37 cellular contexts compared by ENCODE assay signal in the genomic region with DNA sequence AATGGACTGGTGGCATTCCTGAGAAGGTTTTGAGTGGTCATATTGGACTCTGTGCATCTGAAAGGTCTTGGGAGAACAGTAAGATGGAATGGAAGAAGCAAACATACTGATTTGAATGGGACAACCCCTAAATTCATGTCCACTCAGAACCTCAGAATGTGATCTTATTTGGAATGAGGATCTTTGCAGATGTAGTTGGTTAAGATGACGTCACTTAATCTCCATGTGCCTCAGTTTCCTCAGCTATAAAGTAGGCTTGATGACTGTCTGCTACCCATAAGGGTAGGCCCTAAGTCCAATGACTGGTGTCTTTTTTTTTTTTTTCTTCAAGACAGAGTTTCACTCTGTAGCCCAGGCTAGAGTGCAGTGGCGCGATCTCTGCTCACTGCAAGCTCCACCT.
DNase-seq lines count a peak whose midpoint lies in the region; ATAC-seq, FAIRE-seq and TF ChIP-seq lines count a peak whose summit lies in the region.
"Had no signal": no experiment of that assay in that cellular context is flagged by ENCODE, and none has a peak within 500 bp of the region (broad histone marks: within the 10 kb centered on the region; RNA-seq: fewer than 3 reads in every experiment).

No MANE protein-coding gene starts in this region.

- POLR2A ChIA-PET in HepG2 (lab: Yijun Ruan, JAX) = no interaction called here
- POLR2A ChIA-PET in GM12878 (lab: Charles Lee) = no interaction called here
- POLR2A ChIA-PET in K562 (lab: Yijun Ruan, JAX) = no interaction called here

- TF ChIP-seq CTCF in HepG2 (CRISPR knock-in tag; IDR thresholded peaks at IDR 0.05) (no peak), right lobe of liver (IDR thresholded peaks at IDR 0.05) (no peak), astrocyte (IDR thresholded peaks at IDR 0.05; ENCODE audit: insufficient read depth, low read depth, low read length) (no peak), GM12878 (IDR thresholded peaks at IDR 0.05 in 2 of 3, conservative IDR thresholded peaks at IDR 0.05 in 1 of 3; ENCODE audit: control insufficient read depth in 2 of 3, extremely low read depth in 1 of 3, insufficient read depth in 1 of 3, low read depth in 3 of 3, low read length in 3 of 3) (no peak), K562 (IDR thresholded peaks at IDR 0.05 in 2 of 3, conservative IDR thresholded peaks at IDR 0.05 in 1 of 3; ENCODE audit: insufficient read depth in 2 of 3, low read depth in 1 of 3, low read length in 3 of 3) (no peak)

- H3K36me3 Mint-ChIP-seq in astrocyte (ENCODE audit: low read depth, unreplicated experiment) = no peaks in the 10 kb centered on the region
- H3K36me3 Mint-ChIP-seq: CD14-positive monocyte; CD4-positive, alpha-beta memory T cell; CD4-positive, CD25-positive, alpha-beta regulatory T cell; CD8-positive, alpha-beta memory T cell; CD8-positive, alpha-beta T cell had no signal

- RAD21 ChIA-PET in GM12878 (lab: Charles Lee; ENCODE audit: unreplicated experiment) = interaction anchor here (0.6 kb wide), 1 partner anchor 457 kb away, joined by 3 read pairs; no protein-coding TSS in a partner anchor

- TF ChIP-seq RAD21 in HepG2 (CRISPR knock-in tag; IDR thresholded peaks at IDR 0.05) (no peak), GM12878 (IDR thresholded peaks at IDR 0.05; ENCODE audit: insufficient read depth, low read depth, low read length) (no peak), K562 (CRISPR knock-in tag; conservative IDR thresholded peaks at IDR 0.05 in 1 of 2, IDR thresholded peaks at IDR 0.05 in 1 of 2) (no peak)

- H3K27me3 Mint-ChIP-seq in astrocyte (ENCODE audit: low read depth, unreplicated experiment) = peaks cover 3% of the 10 kb centered on the region
- H3K27me3 Mint-ChIP-seq: B cell; CD4-positive, CD25-positive, alpha-beta regulatory T cell had no signal

- no peak overlapping the region for H2AFZ ChIP-seq in HepG2 (ENCODE audit: low read length)
- no peak overlapping the region for H2AFZ ChIP-seq in astrocyte (ENCODE audit: low read depth, low read length)
- H2AFZ ChIP-seq in GM12878 (ENCODE audit: control insufficient read depth, low read depth, low read length) = no peak overlapping the region
- no peak overlapping the region for H2AFZ ChIP-seq in K562 (ENCODE audit: low read depth, low read length)

- intact Hi-C loops in HepG2 (cut with micrococcal nuclease; ENCODE audit: unreplicated experiment) = no loop called here
- intact Hi-C loops in right lobe of liver (cut with DNase I) = no loop called here
- intact Hi-C loops in GM12878 (cut with micrococcal nuclease; ENCODE audit: unreplicated experiment) = no loop called here
- intact Hi-C loops in K562 (cut with micrococcal nuclease) = no loop called here

- FAIRE-seq in HepG2 (lab: Jason Lieb, UNC) (no peak), astrocyte (lab: Jason Lieb, UNC) (no peak), GM12878 (lab: Jason Lieb, UNC) (no peak), K562 (lab: Jason Lieb, UNC) (no peak)
- FAIRE-seq: A204.1, A549, D721Med had no signal

- H3K27me3 ChIP-seq in HepG2 (ENCODE audit: control insufficient read depth in 1 of 2, insufficient read depth in 2 of 2, low read length in 2 of 2) (no peaks in the 10 kb centered on the region), right lobe of liver (no peaks in the 10 kb centered on the region), astrocyte (ENCODE audit: insufficient read depth, low read length) (no peaks in the 10 kb centered on the region), GM12878 (replicated peaks in 1 of 2; ENCODE audit: control insufficient read depth in 2 of 2, insufficient read depth in 2 of 2, low read length in 1 of 2) (no peaks in the 10 kb centered on the region; a peak in 1 of 4 replicates), K562 (ENCODE audit: control insufficient read depth in 2 of 2, insufficient read depth in 2 of 2, low read length in 2 of 2) (no peaks in the 10 kb centered on the region)
- H3K27me3 ChIP-seq: BLaER1; BLaER1 treated with 17β-estradiol and CSF1 and Interleukin-3, amounts not matched to agents 10 nM and 100 nM had no signal

- H3K9me3 ChIP-seq in HepG2 (ENCODE audit: low read length) (no peaks in the 10 kb centered on the region), right lobe of liver (no peaks in the 10 kb centered on the region), astrocyte (ENCODE audit: insufficient read depth, low read depth, low read length) (no peaks in the 10 kb centered on the region), GM12878 (replicated peaks; ENCODE audit: control insufficient read depth, insufficient read depth, low read length) (no peaks in the 10 kb centered on the region), K562 (replicated peaks; ENCODE audit: control insufficient read depth, insufficient read depth, low read depth, low read length) (no peaks in the 10 kb centered on the region)
- H3K9me3 ChIP-seq: A549, BE2C, Caco-2 had no signal

- TF ChIP-seq EP300 in HepG2 (IDR thresholded peaks at IDR 0.05; ENCODE audit: low read depth in 2 of 2, low read length in 2 of 2) = no peak
- TF ChIP-seq EP300 in HepG2 (CRISPR knock-in tag; IDR thresholded peaks at IDR 0.05; ENCODE audit: borderline replicate concordance) = no peak
- no peak for TF ChIP-seq EP300 in GM12878 (IDR thresholded peaks at IDR 0.05; ENCODE audit: borderline replicate concordance in 1 of 2, control insufficient read depth in 1 of 2, low read depth in 2 of 2, low read length in 2 of 2)
- TF ChIP-seq EP300 in K562 (IDR thresholded peaks at IDR 0.05; ENCODE audit: low read length) = no peak

- no peaks in the 10 kb centered on the region for H4K20me1 ChIP-seq in HepG2 (ENCODE audit: insufficient read depth, low read length)
- H4K20me1 ChIP-seq in astrocyte (ENCODE audit: insufficient read depth, low read length) = no peaks in the 10 kb centered on the region
- no peaks in the 10 kb centered on the region for H4K20me1 ChIP-seq in GM12878 (ENCODE audit: control insufficient read depth, insufficient read depth)
- H4K20me1 ChIP-seq in K562 (replicated peaks; ENCODE audit: control insufficient read depth, insufficient read depth, low read length) = no peaks in the 10 kb centered on the region
- H4K20me1 ChIP-seq: BLaER1; BLaER1 treated with 17β-estradiol and CSF1 and Interleukin-3, amounts not matched to agents 10 nM and 100 nM had no signal

- H3K9ac ChIP-seq in HepG2 (ENCODE audit: insufficient read depth, low read depth, low read length) = no peak overlapping the region
- H3K9ac ChIP-seq in astrocyte (ENCODE audit: low read length) = no peak overlapping the region
- no peak overlapping the region for H3K9ac ChIP-seq in GM12878 (ENCODE audit: control insufficient read depth, insufficient read depth, low read length)
- H3K9ac ChIP-seq in K562 (ENCODE audit: insufficient read depth in 1 of 2, low read depth in 2 of 2, low read length in 2 of 2) = no peak overlapping the region
- H3K9ac ChIP-seq: BLaER1; BLaER1 treated with 17β-estradiol and CSF1 and Interleukin-3, amounts not matched to agents 10 nM and 100 nM had no signal

- no peak for DNase-seq in HepG2 (ENCODE audit: low spot score)
- DNase-seq in right lobe of liver = no peak
- no peak for DNase-seq in astrocyte (ENCODE audit: low read depth)
- DNase-seq in GM12878 (ENCODE audit: low read depth, low spot score) = no peak
- no peak for DNase-seq in K562 (ENCODE audit: extremely low read depth in 1 of 4, low spot score in 3 of 4)
- DNase-seq in H4 (ENCODE audit: low spot score) = no peak
- DNase-seq in hepatic stellate cell (ENCODE audit: low spot score) = no peak
- DNase-seq: 8988T; ACHN; AML-193; BE2C; C1 segment of cervical spinal cord; Caco-2; Calu3; CD4-positive, alpha-beta memory T cell; CD4-positive, alpha-beta T cell; CD4-positive, CD25-positive, alpha-beta regulatory T cell; CD8-positive, alpha-beta memory T cell; CD8-positive, alpha-beta T cell; COR-L47; DMS 273 treated with DMSO at 0.1 percent for 48 hours; DMS153; DMS53; DMS79; DMS79 treated with DMSO at 0.1 percent for 48 hours; DND-41; EL had no signal

- H3K36me3 ChIP-seq in HepG2 (replicated peaks in 1 of 2; ENCODE audit: control insufficient read depth in 1 of 2, insufficient read depth in 2 of 2, low read length in 2 of 2) (no peaks in the 10 kb centered on the region), right lobe of liver (no peaks in the 10 kb centered on the region), astrocyte (ENCODE audit: insufficient read depth, low read length) (no peaks in the 10 kb centered on the region), GM12878 (ENCODE audit: control insufficient read depth in 2 of 2, insufficient read depth in 2 of 2, low read length in 1 of 2) (no peaks in the 10 kb centered on the region), K562 (ENCODE audit: control insufficient read depth, insufficient read depth, low read length) (no peaks in the 10 kb centered on the region)
- H3K36me3 ChIP-seq: BE2C; BLaER1; BLaER1 treated with 17β-estradiol and CSF1 and Interleukin-3, amounts not matched to agents 10 nM and 100 nM had no signal

- H3K4me1 ChIP-seq in HepG2 (ENCODE audit: insufficient read depth, low read length) = no peaks in the 10 kb centered on the region
- peaks cover 0 to 20% (median 0%) of the 10 kb centered on the region in 4 donors for H3K4me1 ChIP-seq in right lobe of liver
- H3K4me1 ChIP-seq in astrocyte (ENCODE audit: insufficient read depth, low read length) = no peaks in the 10 kb centered on the region
- no peaks in the 10 kb centered on the region for H3K4me1 ChIP-seq in GM12878 (ENCODE audit: control insufficient read depth, insufficient read depth, low read length)
- H3K4me1 ChIP-seq in K562 (replicated peaks in 1 of 2; ENCODE audit: control insufficient read depth in 2 of 2, insufficient read depth in 2 of 2, low read length in 2 of 2) = no peaks in the 10 kb centered on the region
- H3K4me1 ChIP-seq: BE2C; BLaER1; BLaER1 treated with 17β-estradiol and CSF1 and Interleukin-3, amounts not matched to agents 10 nM and 100 nM; Caco-2 had no signal

- H3K4me3 ChIP-seq in HepG2 (replicated peaks in 1 of 3; ENCODE audit: insufficient read depth in 1 of 3, low read depth in 2 of 3, low read length in 3 of 3) (no peak overlapping the region), right lobe of liver (no peak overlapping the region), astrocyte (ENCODE audit: insufficient read depth, low read depth, low read length) (no peak overlapping the region), GM12878 (no peak overlapping the region), K562 (no peak overlapping the region)
- H3K4me3 ChIP-seq: A549; BLaER1; BLaER1 treated with 17β-estradiol and CSF1 and Interleukin-3, amounts not matched to agents 10 nM and 100 nM had no signal

- BruUV-seq in HepG2 (replicated peaks; lab: Mats Ljungman, UMichigan) (no TSS peak), GM12878 (replicated peaks; lab: Mats Ljungman, UMichigan) (no TSS peak), K562 (replicated peaks; lab: Mats Ljungman, UMichigan) (no TSS peak)

- SMC1A ChIA-PET in GM12878 (lab: Charles Lee; ENCODE audit: uncharacterized antibody, unreplicated experiment) = no interaction called here

- H3K4me1 Mint-ChIP-seq in astrocyte (ENCODE audit: low read depth, unreplicated experiment) = peaks cover 9% of the 10 kb centered on the region
- H3K4me1 Mint-ChIP-seq: B cell; CD14-positive monocyte; CD4-positive, alpha-beta memory T cell; CD4-positive, CD25-positive, alpha-beta regulatory T cell; CD8-positive, alpha-beta memory T cell had no signal

- H3K4me3 Mint-ChIP-seq in astrocyte (ENCODE audit: unreplicated experiment) = no peak overlapping the region
- H3K4me3 Mint-ChIP-seq: B cell; CD14-positive monocyte; CD4-positive, alpha-beta memory T cell; CD4-positive, alpha-beta T cell; CD4-positive, CD25-positive, alpha-beta regulatory T cell; CD8-positive, alpha-beta memory T cell; CD8-positive, alpha-beta T cell had no signal

- no peaks in the 10 kb centered on the region for H3K9me1 ChIP-seq in K562 (ENCODE audit: control insufficient read depth, insufficient read depth, low read length)

- peaks cover 2% of the 10 kb centered on the region for H3K9me3 Mint-ChIP-seq in astrocyte (ENCODE audit: unreplicated experiment)

- H3K4me2 ChIP-seq in HepG2 (ENCODE audit: low read depth, low read length) (no peak overlapping the region), astrocyte (ENCODE audit: low read length) (no peak overlapping the region), GM12878 (ENCODE audit: control insufficient read depth, insufficient read depth) (no peak overlapping the region), K562 (ENCODE audit: insufficient read depth, low read length) (no peak overlapping the region)
- H3K4me2 ChIP-seq: A549; BLaER1; BLaER1 treated with 17β-estradiol and CSF1 and Interleukin-3, amounts not matched to agents 10 nM and 100 nM had no signal

- H3K27ac Mint-ChIP-seq in astrocyte (ENCODE audit: unreplicated experiment) = peak overlapping the region; percentile 77
- H3K27ac Mint-ChIP-seq: B cell; CD4-positive, alpha-beta memory T cell; CD4-positive, alpha-beta T cell; CD4-positive, CD25-positive, alpha-beta regulatory T cell; CD8-positive, alpha-beta memory T cell; CD8-positive, alpha-beta T cell had no signal

- TF ChIP-seq POLR2A in HepG2 (IDR thresholded peaks at IDR 0.05; ENCODE audit: insufficient read depth in 1 of 2, low read depth in 2 of 2, low read length in 2 of 2) (no peak), right lobe of liver (IDR thresholded peaks at IDR 0.05) (no peak), GM12878 (IDR thresholded peaks at IDR 0.05; ENCODE audit: low read depth, low read length) (no peak), K562 (conservative IDR thresholded peaks at IDR 0.05) (no peak)

- H3K27ac ChIP-seq in HepG2 (ENCODE audit: extremely low read length, insufficient read depth, low read length) (no peak overlapping the region), right lobe of liver (no peak overlapping the region), astrocyte (ENCODE audit: low read depth, low read length) (no peak overlapping the region), GM12878 (ENCODE audit: control insufficient read depth, insufficient read depth) (no peak overlapping the region), K562 (ENCODE audit: extremely low read depth, low read depth, low read length) (no peak overlapping the region)
- H3K27ac ChIP-seq: 22Rv1; A549; BLaER1; BLaER1 treated with 17β-estradiol and CSF1 and Interleukin-3, amounts not matched to agents 10 nM and 100 nM; C4-2B had no signal

- CTCF ChIA-PET in HepG2 (lab: Yijun Ruan, JAX; ENCODE audit: low intra/inter-chr PET ratio, low total read pairs) = no interaction called here
- CTCF ChIA-PET in GM12878 (lab: Yijun Ruan, JAX) = no interaction called here
- CTCF ChIA-PET in K562 (lab: Yijun Ruan, JAX; ENCODE audit: low intra/inter-chr PET ratio) = no interaction called here

- no peaks in the 10 kb centered on the region for H3K79me2 ChIP-seq in HepG2 (ENCODE audit: insufficient read depth, low read length)
- no peaks in the 10 kb centered on the region for H3K79me2 ChIP-seq in astrocyte (ENCODE audit: insufficient read depth, low read length)
- H3K79me2 ChIP-seq in GM12878 (ENCODE audit: control insufficient read depth, insufficient read depth, low read length) = no peaks in the 10 kb centered on the region
- H3K79me2 ChIP-seq in K562 (ENCODE audit: control insufficient read depth, insufficient read depth, low read length) = no peaks in the 10 kb centered on the region

- 34% methylated on average over 3 of the region's 3 CpGs for WGBS in HepG2 (ENCODE audit: low lambda C conversion rate)
- 100% methylated on average over 3 of the region's 3 CpGs for WGBS in right lobe of liver (ENCODE audit: insufficient coverage, low coverage, low lambda C conversion rate, missing lambda C conversion rate)
- WGBS in GM12878 (ENCODE audit: insufficient coverage, insufficient replicate concordance, low lambda C conversion rate, missing lambda C conversion rate) = 46% methylated on average over 3 of the region's 3 CpGs
- 0% methylated on average over 1 of the region's 3 CpGs for WGBS in K562 (ENCODE audit: insufficient coverage, low coverage, missing lambda C conversion rate)

- ATAC-seq in HepG2 (no peak), right lobe of liver (no peak), GM12878 (no peak), K562 (no peak), GM21529 (IDR thresholded peaks at IDR 0.05; ENCODE audit: unreplicated experiment) (no peak)
- ATAC-seq: A549; CD8-positive, alpha-beta T cell had no signal

- in situ Hi-C loops in HepG2 (cut with HindIII; ENCODE audit: extremely low pct_ligation_motif_present, low pct_unique_long_range_greater_than_20kb) (no loop called here), GM12878 (cut with MboI) (no loop called here), K562 (cut with MboI) (no loop called here)
